In genomic region chr11:44377914-44378321, GRCh38 we compare ENCODE assay signal across 1 cellular context.
TF ChIP-seq lines count a peak whose summit lies in the region.

No MANE protein-coding gene starts in this region.

TF ChIP-seq in K562, 482 proteins besides CTCF, POLR2A, EP300 and RAD21 (continued from another document and continues in another):
- TF ChIP-seq ZBTB43 (CRISPR knock-in tag; IDR thresholded peaks at IDR 0.05): no peak
- TF ChIP-seq CHCHD3 (CRISPR knock-in tag; IDR thresholded peaks at IDR 0.05): no peak
- no peak for TF ChIP-seq ZNF583 (CRISPR knock-in tag; IDR thresholded peaks at IDR 0.05)
- peak; percentile 58 for TF ChIP-seq GATA2 (CRISPR knock-in tag; IDR thresholded peaks at IDR 0.05)
- TF ChIP-seq ZNF134 (CRISPR knock-in tag; conservative IDR thresholded peaks at IDR 0.05): no peak
- peak in 1 of 2 experiments; percentile 89; a peak in 2 of 4 replicates for TF ChIP-seq ZNF318 (IDR thresholded peaks at IDR 0.05; ENCODE audit: borderline replicate concordance in 1 of 2, low read depth in 1 of 2)
- no peak for TF ChIP-seq ZZZ3 (IDR thresholded peaks at IDR 0.05)
- TF ChIP-seq ATF1 (CRISPR knock-in tag; IDR thresholded peaks at IDR 0.05): no peak
- TF ChIP-seq ATF1 (tag; IDR thresholded peaks at IDR 0.05): peak; percentile 81
- TF ChIP-seq CBFA2T2 (conservative IDR thresholded peaks at IDR 0.05): peak; percentile 53
- TF ChIP-seq, protein P1, sequence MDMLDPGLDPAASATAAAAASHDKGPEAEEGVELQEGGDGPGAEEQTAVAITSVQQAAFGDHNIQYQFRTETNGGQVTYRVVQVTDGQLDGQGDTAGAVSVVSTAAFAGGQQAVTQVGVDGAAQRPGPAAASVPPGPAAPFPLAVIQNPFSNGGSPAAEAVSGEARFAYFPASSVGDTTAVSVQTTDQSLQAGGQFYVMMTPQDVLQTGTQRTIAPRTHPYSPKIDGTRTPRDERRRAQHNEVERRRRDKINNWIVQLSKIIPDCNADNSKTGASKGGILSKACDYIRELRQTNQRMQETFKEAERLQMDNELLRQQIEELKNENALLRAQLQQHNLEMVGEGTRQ (CRISPR knock-in tag; IDR thresholded peaks at IDR 0.05): peak; percentile 18; the same call in 1 of the 2 replicates
- TF ChIP-seq SIX5 (IDR thresholded peaks at IDR 0.05; ENCODE audit: borderline replicate concordance in 1 of 2, insufficient read depth in 1 of 2, low read depth in 1 of 2, low read length in 2 of 2): no peak
- TF ChIP-seq STAT5A (IDR thresholded peaks at IDR 0.05; ENCODE audit: borderline replicate concordance, low read length): no peak
- no peak for TF ChIP-seq DDX20 (tag; IDR thresholded peaks at IDR 0.05; ENCODE audit: low read depth)
- peak; percentile 71 for TF ChIP-seq FOSL1 (tag; conservative IDR thresholded peaks at IDR 0.05)
- 0 out of 2 replicates have a peak, but pooled peaks have one; percentile 27 for TF ChIP-seq TCF3 (CRISPR knock-in tag; IDR thresholded peaks at IDR 0.05)
- TF ChIP-seq DIDO1 (tag; IDR thresholded peaks at IDR 0.05; ENCODE audit: low read depth): 0 out of 2 replicates have a peak, but pooled peaks have one; percentile 54
- peak; percentile 27; the same call in 1 of the 2 replicates for TF ChIP-seq MYNN (IDR thresholded peaks at IDR 0.05)
- TF ChIP-seq MYNN (CRISPR knock-in tag; IDR thresholded peaks at IDR 0.05): no peak
- TF ChIP-seq RCOR1 (IDR thresholded peaks at IDR 0.05; ENCODE audit: borderline replicate concordance in 1 of 2, low read depth in 2 of 2, low read length in 2 of 2): peak in 1 of 2 experiments; percentile 53; a peak in 1 of 4 replicates
- peak; percentile 43 for TF ChIP-seq DACH1 (IDR thresholded peaks at IDR 0.05; ENCODE audit: partially characterized antibody)
- TF ChIP-seq FOXJ2 (tag; IDR thresholded peaks at IDR 0.05): peak; percentile 30; the same call in 1 of the 2 replicates
- TF ChIP-seq ZNF584 (CRISPR knock-in tag; IDR thresholded peaks at IDR 0.05; ENCODE audit: low read depth): no peak
- peak; percentile 35; the same call in 1 of the 2 replicates for TF ChIP-seq EGR1 (conservative IDR thresholded peaks at IDR 0.05)
- no peak for TF ChIP-seq LEF1 (IDR thresholded peaks at IDR 0.05)
- peak; percentile 60; the same call in 1 of the 2 replicates for TF ChIP-seq ESRRA (IDR thresholded peaks at IDR 0.05; ENCODE audit: borderline replicate concordance, low read depth)
- 0 out of 2 replicates have a peak, but pooled peaks have one; percentile 14 for TF ChIP-seq GMEB1 (CRISPR knock-in tag; IDR thresholded peaks at IDR 0.05)
- TF ChIP-seq E2F1 (CRISPR knock-in tag; IDR thresholded peaks at IDR 0.05): no peak
- 0 out of 3 replicates have a peak, but pooled peaks of 1 of the 2 experiments have one; percentile 17 for TF ChIP-seq CBX3 (IDR thresholded peaks at IDR 0.05; ENCODE audit: borderline replicate concordance in 1 of 2, low read length in 2 of 2)
- peak; percentile 72; the same call in 1 of the 2 replicates for TF ChIP-seq CBX1 (IDR thresholded peaks at IDR 0.05; ENCODE audit: low read depth)
- no peak for TF ChIP-seq ZNF263 (CRISPR knock-in tag; IDR thresholded peaks at IDR 0.05; ENCODE audit: borderline replicate concordance)
- no peak for TF ChIP-seq C11orf30 (IDR thresholded peaks at IDR 0.05; ENCODE audit: low read depth)
- peak; percentile 35; the same call in 1 of the 2 replicates for TF ChIP-seq CREM (IDR thresholded peaks at IDR 0.05; ENCODE audit: low read depth)
- no peak for TF ChIP-seq ZNF224 (CRISPR knock-in tag; IDR thresholded peaks at IDR 0.05)
- TF ChIP-seq ZFP30 (CRISPR knock-in tag; IDR thresholded peaks at IDR 0.05; ENCODE audit: borderline replicate concordance): no peak
- peak; percentile 77 for TF ChIP-seq CHD4 (IDR thresholded peaks at IDR 0.05; ENCODE audit: insufficient read depth, insufficient replicate concordance, low read depth, low read length, poor library complexity, severe bottlenecking)
- TF ChIP-seq JUND (IDR thresholded peaks at IDR 0.05; ENCODE audit: borderline replicate concordance, low read depth, low read length): peak; percentile 46; the same call in 1 of the 2 replicates
- TF ChIP-seq JUND (tag; IDR thresholded peaks at IDR 0.05; ENCODE audit: borderline replicate concordance, low read depth, low read length): no peak; the same call in 2 of the 3 replicates
- TF ChIP-seq POLR3A (IDR thresholded peaks at IDR 0.05; ENCODE audit: borderline replicate concordance, extremely low read depth, insufficient read depth, insufficient read length): no peak
- peak; percentile 35; the same call in 1 of the 2 replicates for TF ChIP-seq ATF7 (IDR thresholded peaks at IDR 0.05)
- peak; percentile 100 for TF ChIP-seq ADNP (tag; IDR thresholded peaks at IDR 0.05)
- TF ChIP-seq ZNF12 (CRISPR knock-in tag; IDR thresholded peaks at IDR 0.05): peak; percentile 74
- TF ChIP-seq, protein P2, sequence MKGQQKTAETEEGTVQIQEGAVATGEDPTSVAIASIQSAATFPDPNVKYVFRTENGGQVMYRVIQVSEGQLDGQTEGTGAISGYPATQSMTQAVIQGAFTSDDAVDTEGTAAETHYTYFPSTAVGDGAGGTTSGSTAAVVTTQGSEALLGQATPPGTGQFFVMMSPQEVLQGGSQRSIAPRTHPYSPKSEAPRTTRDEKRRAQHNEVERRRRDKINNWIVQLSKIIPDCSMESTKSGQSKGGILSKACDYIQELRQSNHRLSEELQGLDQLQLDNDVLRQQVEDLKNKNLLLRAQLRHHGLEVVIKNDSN (CRISPR knock-in tag; IDR thresholded peaks at IDR 0.05): peak; percentile 51
- TF ChIP-seq TAF9B (IDR thresholded peaks at IDR 0.05; ENCODE audit: partially characterized antibody): peak; percentile 54
- TF ChIP-seq NUFIP1 (IDR thresholded peaks at IDR 0.05; ENCODE audit: partially characterized antibody): no peak
- TF ChIP-seq TEAD2 (tag; IDR thresholded peaks at IDR 0.05): no peak
- TF ChIP-seq KDM1A (IDR thresholded peaks at IDR 0.05): peak; percentile 53 to 68; a peak in 2 of 4 replicates
- TF ChIP-seq ATF3 (IDR thresholded peaks at IDR 0.05): peak; percentile 58; the same call in 1 of the 2 replicates
- no peak for TF ChIP-seq ATF3 (CRISPR knock-in tag; conservative IDR thresholded peaks at IDR 0.05)
- peak; percentile 19; the same call in 1 of the 2 replicates for TF ChIP-seq KLF16 (IDR thresholded peaks at IDR 0.05)
- TF ChIP-seq NCOR1 (IDR thresholded peaks at IDR 0.05): peak; percentile 17; the same call in 1 of the 2 replicates
- TF ChIP-seq, protein P3, sequence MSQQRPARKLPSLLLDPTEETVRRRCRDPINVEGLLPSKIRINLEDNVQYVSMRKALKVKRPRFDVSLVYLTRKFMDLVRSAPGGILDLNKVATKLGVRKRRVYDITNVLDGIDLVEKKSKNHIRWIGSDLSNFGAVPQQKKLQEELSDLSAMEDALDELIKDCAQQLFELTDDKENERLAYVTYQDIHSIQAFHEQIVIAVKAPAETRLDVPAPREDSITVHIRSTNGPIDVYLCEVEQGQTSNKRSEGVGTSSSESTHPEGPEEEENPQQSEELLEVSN (IDR thresholded peaks at IDR 0.05; ENCODE audit: borderline replicate concordance in 1 of 2, extremely low read depth in 1 of 2, insufficient read depth in 1 of 2, insufficient read length in 1 of 2, low read depth in 1 of 2, low read length in 1 of 2, poor library complexity in 1 of 2, severe bottlenecking in 1 of 2): no peak
- peak in 1 of 2 experiments; percentile 43; a peak in 1 of 4 replicates for TF ChIP-seq TRIM24 (IDR thresholded peaks at IDR 0.05)
